ENCODE assay signal across 16 cellular contexts in the genomic region with DNA sequence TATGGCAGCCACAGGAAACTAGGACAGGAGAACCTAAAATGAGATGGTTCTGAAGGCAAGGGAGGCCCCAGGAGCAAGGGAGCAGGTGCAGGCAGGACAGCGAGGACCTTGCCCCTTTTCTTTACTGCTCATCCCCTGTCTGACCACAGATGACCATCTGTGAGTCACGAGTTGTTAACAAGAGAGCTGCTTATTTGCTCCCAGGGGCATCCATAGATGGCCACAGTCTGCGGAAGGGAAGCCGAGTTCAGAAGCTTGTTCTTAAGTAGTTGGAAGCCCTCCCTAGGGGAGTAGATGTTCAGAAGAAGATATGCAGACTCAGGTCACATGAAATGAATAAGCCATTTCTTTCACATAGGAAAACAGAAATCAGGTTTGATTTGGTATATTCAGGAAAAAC.
DNase-seq lines count a peak whose midpoint lies in the region; ATAC-seq and TF ChIP-seq lines count a peak whose summit lies in the region.
"Had no signal": no experiment of that assay in that cellular context is flagged by ENCODE, and none has a peak within 500 bp of the region (broad histone marks: within the 10 kb centered on the region; RNA-seq: fewer than 3 reads in every experiment).

No MANE protein-coding gene starts in this region.

- peak overlapping the region; percentile 93 for H3K27ac ChIP-seq in RWPE2 (ENCODE audit: poor library complexity, severe bottlenecking)
- H3K27ac ChIP-seq: BLaER1, coronary artery, neutrophil, WERI-Rb-1 had no signal

- no peaks in the 10 kb centered on the region for H3K27me3 ChIP-seq in RWPE2 (ENCODE audit: insufficient read depth, poor library complexity, severe bottlenecking)
- H3K27me3 ChIP-seq: BLaER1, neutrophil had no signal

- H3K36me3 ChIP-seq in RWPE2 (ENCODE audit: low read depth), result peaks cover 20% of the 10 kb centered on the region
- H3K36me3 ChIP-seq: neutrophil, WERI-Rb-1 had no signal

- H3K9me3 ChIP-seq in RWPE2 (ENCODE audit: severe bottlenecking), result no peaks in the 10 kb centered on the region
- H3K9me3 ChIP-seq: BLaER1, neutrophil had no signal

- peak; percentile 86 for DNase-seq in ELR (ENCODE audit: low read depth)
- no peak for DNase-seq in RWPE2 (ENCODE audit: low spot score)
- peak; percentile 87 for DNase-seq in fibroblast of mammary gland (ENCODE audit: low read depth)
- no peak for DNase-seq in sciatic nerve (ENCODE audit: low spot score)
- DNase-seq in cerebellar cortex (ENCODE audit: low spot score), result no peak
- no peak for DNase-seq in NCI-H1930 (lab: John Stamatoyannopoulos, UW)
- no peak for DNase-seq in activated gamma-delta T cell (lab: John Stamatoyannopoulos, UW)
- DNase-seq: DMS153, NCI-H526 treated with DMSO at 0.1 percent for 48 hours, OCI-M1, right cardiac atrium, WERI-Rb-1 had no signal

- peaks cover 33% of the 10 kb centered on the region for H3K4me1 ChIP-seq in RWPE2 (ENCODE audit: insufficient read depth, poor library complexity, severe bottlenecking)

- intact Hi-C loops in sciatic nerve (cut with DNase I), result no loop called here

- no peak for TF ChIP-seq CTCF in RWPE2 (IDR thresholded peaks at IDR 0.05; ENCODE audit: poor library complexity, severe bottlenecking)
- no peak for TF ChIP-seq CTCF in fibroblast of mammary gland (conservative IDR thresholded peaks at IDR 0.05; ENCODE audit: control insufficient read depth, insufficient read depth, low read depth, low read length)

- no peak overlapping the region for H3K4me3 ChIP-seq in RWPE2 (ENCODE audit: severe bottlenecking)
- no peak overlapping the region for H3K4me3 ChIP-seq in fibroblast of mammary gland (ENCODE audit: control insufficient read depth, low read depth, low read length)
- H3K4me3 ChIP-seq: BLaER1, coronary artery had no signal

- ATAC-seq in RWPE2 (ENCODE audit: low read depth), result no peak
- ATAC-seq in sciatic nerve, result peak; percentile 94
- no peak for ATAC-seq in HG02852 (IDR thresholded peaks at IDR 0.05; ENCODE audit: unreplicated experiment)
- ATAC-seq: right cardiac atrium had no signal

Comparison
In these comparisons a context has a peak if more than half of its experiments do, and no peak if none do; other contexts are left out.
1. DNase-seq: peak in ELR (single experiment) and fibroblast of mammary gland (single experiment); none in RWPE2 (single experiment), sciatic nerve (single experiment), cerebellar cortex (single experiment), NCI-H1930 (0 of 2) and activated gamma-delta T cell (single experiment).